21 cellular contexts compared by ENCODE assay signal in the genomic region with DNA sequence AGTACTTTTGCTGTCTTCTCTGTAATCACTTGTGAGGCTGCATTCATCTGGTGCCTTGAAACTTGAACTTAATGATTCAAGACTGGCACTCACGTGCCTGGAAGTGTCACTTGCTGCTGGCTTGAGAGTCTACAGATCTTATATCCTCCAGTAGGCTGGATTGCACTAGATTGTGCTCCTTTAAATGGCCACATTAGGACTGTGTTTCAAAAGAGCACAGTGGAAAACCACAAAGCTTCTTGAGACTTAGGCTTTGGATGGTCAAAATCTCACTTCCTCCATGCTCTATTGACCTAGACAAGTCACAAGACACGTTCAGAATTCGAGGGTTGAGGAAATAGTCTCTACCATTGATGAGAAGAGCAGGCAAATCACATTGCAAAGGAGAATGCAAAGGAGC.
DNase-seq lines count a peak whose midpoint lies in the region; FAIRE-seq and TF ChIP-seq lines count a peak whose summit lies in the region.
"Had no signal": no experiment of that assay in that cellular context is flagged by ENCODE, and none has a peak within 500 bp of the region (broad histone marks: within the 10 kb centered on the region; RNA-seq: fewer than 3 reads in every experiment).

No MANE protein-coding gene starts in this region.

- H3K27ac ChIP-seq in suprapubic skin: no peak overlapping the region
- H3K27ac ChIP-seq: epithelial cell of prostate, foreskin keratinocyte, hepatocyte, left lung, sigmoid colon had no signal

- no peaks in the 10 kb centered on the region for H3K36me3 Mint-ChIP-seq in activated naive CD4-positive, alpha-beta T cell treated with anti-CD3 and anti-CD28 coated beads for 36 hours (ENCODE audit: low read depth)
- H3K36me3 Mint-ChIP-seq: activated naive CD8-positive, alpha-beta T cell treated with anti-CD3 and anti-CD28 coated beads, Interleukin-2, amount 10 ng/mL, durations not matched to agents 7 days and 5 days; CD4-positive, alpha-beta memory T cell; immature natural killer cell; natural killer cell treated with Interleukin-12 subunit alpha and Interleukin-12 subunit beta and Interleukin-15 and Interleukin-18, amount 100 ng/mL, for 72 hours had no signal

- no peak for TF ChIP-seq CTCF in NB4 (IDR thresholded peaks at IDR 0.05; ENCODE audit: low read depth, low read length)
- no peak for TF ChIP-seq CTCF in suprapubic skin (IDR thresholded peaks at IDR 0.05)

- TF ChIP-seq EP300 in suprapubic skin (IDR thresholded peaks at IDR 0.05): no peak

- DNase-seq in H54 (ENCODE audit: insufficient read length, low spot score) (no peak), NB4 (ENCODE audit: low read depth) (peak; percentile 19), SKM-1 (lab: John Stamatoyannopoulos, UW; ENCODE audit: unreplicated experiment) (peak; percentile 52), pons (ENCODE audit: low spot score) (peak; percentile 3), COLO668 (lab: John Stamatoyannopoulos, UW; ENCODE audit: unreplicated experiment) (no peak), suprapubic skin (ENCODE audit: low spot score in 2 of 2) (no peak)
- no peak for DNase-seq in activated naive CD4-positive, alpha-beta T cell treated with anti-CD3 and anti-CD28 coated beads for 36 hours
- DNase-seq: activated CD4-positive, alpha-beta T cell treated with anti-CD3 and anti-CD28 coated beads, Interleukin-2, amount 50 U/mL, for 1 hour; activated naive CD8-positive, alpha-beta T cell treated with anti-CD3 and anti-CD28 coated beads, Interleukin-2, amount 10 ng/mL, durations not matched to agents 7 days and 5 days; CD4-positive, alpha-beta memory T cell; foreskin keratinocyte; immature natural killer cell; left lung; midbrain; NCI-H526 treated with DMSO at 0.1 percent for 48 hours; sigmoid colon had no signal

- intact Hi-C loops in activated naive CD4-positive, alpha-beta T cell treated with anti-CD3 and anti-CD28 coated beads for 36 hours (cut with micrococcal nuclease): no loop called here

- no peak overlapping the region for H3K27ac Mint-ChIP-seq in activated naive CD4-positive, alpha-beta T cell treated with anti-CD3 and anti-CD28 coated beads for 36 hours
- H3K27ac Mint-ChIP-seq: activated naive CD8-positive, alpha-beta T cell treated with anti-CD3 and anti-CD28 coated beads, Interleukin-2, amount 10 ng/mL, durations not matched to agents 7 days and 5 days; activated T-helper 2 cell treated with anti-CD3 and anti-CD28 coated beads, Interferon-gamma antibody, Interleukin-2, Interleukin-4, amounts not matched to agents 10 μg/mL and 5 μg/mL and 100 μg/mL, durations not matched to agents 14 hours and 24 hours and 36 hours; CD4-positive, alpha-beta memory T cell; immature natural killer cell; natural killer cell treated with Interleukin-12 subunit alpha and Interleukin-12 subunit beta and Interleukin-15 and Interleukin-18, amount 100 ng/mL, for 72 hours; T-helper 2 cell treated with Interferon-gamma antibody and Interleukin-4, amounts not matched to agents 5 μg/mL and 100 μg/mL, for 36 hours had no signal

- H3K4me1 ChIP-seq in suprapubic skin: no peaks in the 10 kb centered on the region
- H3K4me1 ChIP-seq: foreskin keratinocyte, left lung, sigmoid colon had no signal

- H3K36me3 ChIP-seq in suprapubic skin: no peaks in the 10 kb centered on the region
- H3K36me3 ChIP-seq: left lung, sigmoid colon had no signal

- no peak overlapping the region for H3K4me3 Mint-ChIP-seq in activated naive CD4-positive, alpha-beta T cell treated with anti-CD3 and anti-CD28 coated beads for 36 hours
- H3K4me3 Mint-ChIP-seq: activated naive CD8-positive, alpha-beta T cell treated with anti-CD3 and anti-CD28 coated beads, Interleukin-2, amount 10 ng/mL, durations not matched to agents 7 days and 5 days; CD4-positive, alpha-beta memory T cell; immature natural killer cell; natural killer cell treated with Interleukin-12 subunit alpha and Interleukin-12 subunit beta and Interleukin-15 and Interleukin-18, amount 100 ng/mL, for 72 hours; T-helper 2 cell treated with Interferon-gamma antibody and Interleukin-4, amounts not matched to agents 5 μg/mL and 100 μg/mL, for 36 hours had no signal

- H3K4me1 Mint-ChIP-seq in activated naive CD4-positive, alpha-beta T cell treated with anti-CD3 and anti-CD28 coated beads for 36 hours (ENCODE audit: low read depth): no peaks in the 10 kb centered on the region
- H3K4me1 Mint-ChIP-seq: activated naive CD8-positive, alpha-beta T cell treated with anti-CD3 and anti-CD28 coated beads, Interleukin-2, amount 10 ng/mL, durations not matched to agents 7 days and 5 days; CD4-positive, alpha-beta memory T cell; immature natural killer cell had no signal

- H3K9me3 ChIP-seq in suprapubic skin: no peaks in the 10 kb centered on the region
- H3K9me3 ChIP-seq: sigmoid colon had no signal

- peak; percentile 50 for FAIRE-seq in H54 (lab: Jason Lieb, UNC)

- no peaks in the 10 kb centered on the region for H3K27me3 ChIP-seq in suprapubic skin
- H3K27me3 ChIP-seq: foreskin keratinocyte, hepatocyte, left lung, sigmoid colon had no signal

- peaks cover 6% of the 10 kb centered on the region for H3K9me3 Mint-ChIP-seq in activated naive CD4-positive, alpha-beta T cell treated with anti-CD3 and anti-CD28 coated beads for 36 hours
- H3K9me3 Mint-ChIP-seq: activated naive CD8-positive, alpha-beta T cell treated with anti-CD3 and anti-CD28 coated beads, Interleukin-2, amount 10 ng/mL, durations not matched to agents 7 days and 5 days had no signal

- no peak overlapping the region for H3K4me3 ChIP-seq in NB4 (ENCODE audit: low read depth, low read length)
- H3K4me3 ChIP-seq in suprapubic skin: no peak overlapping the region
- H3K4me3 ChIP-seq: hepatocyte, left lung, sigmoid colon had no signal

- TF ChIP-seq POLR2A in H54 (IDR thresholded peaks at IDR 0.05; ENCODE audit: low read depth, low read length) (no peak), NB4 (IDR thresholded peaks at IDR 0.05; ENCODE audit: extremely low read depth, insufficient read length) (no peak), suprapubic skin (IDR thresholded peaks at IDR 0.05) (no peak)

- CTCF ChIA-PET in activated naive CD4-positive, alpha-beta T cell treated with anti-CD3 and anti-CD28 coated beads for 36 hours (lab: Charles Lee): no interaction called here

- 39% methylated on average over 3 of the region's 3 CpGs for WGBS in suprapubic skin

- no peaks in the 10 kb centered on the region for H3K27me3 Mint-ChIP-seq in activated naive CD4-positive, alpha-beta T cell treated with anti-CD3 and anti-CD28 coated beads for 36 hours (ENCODE audit: low read depth)
- H3K27me3 Mint-ChIP-seq: activated naive CD8-positive, alpha-beta T cell treated with anti-CD3 and anti-CD28 coated beads, Interleukin-2, amount 10 ng/mL, durations not matched to agents 7 days and 5 days; CD4-positive, alpha-beta memory T cell; natural killer cell treated with Interleukin-12 subunit alpha and Interleukin-12 subunit beta and Interleukin-15 and Interleukin-18, amount 100 ng/mL, for 72 hours had no signal

Comparison
In these comparisons a context has a peak if more than half of its experiments do, and no peak if none do; other contexts are left out.
1. DNase-seq: peak in NB4 (single experiment), SKM-1 (single experiment) and pons (single experiment); none in H54 (single experiment), COLO668 (single experiment), activated naive CD4-positive, alpha-beta T cell treated with anti-CD3 and anti-CD28 coated beads for 36 hours (single experiment) and suprapubic skin (0 of 2).